In the genomic region with DNA sequence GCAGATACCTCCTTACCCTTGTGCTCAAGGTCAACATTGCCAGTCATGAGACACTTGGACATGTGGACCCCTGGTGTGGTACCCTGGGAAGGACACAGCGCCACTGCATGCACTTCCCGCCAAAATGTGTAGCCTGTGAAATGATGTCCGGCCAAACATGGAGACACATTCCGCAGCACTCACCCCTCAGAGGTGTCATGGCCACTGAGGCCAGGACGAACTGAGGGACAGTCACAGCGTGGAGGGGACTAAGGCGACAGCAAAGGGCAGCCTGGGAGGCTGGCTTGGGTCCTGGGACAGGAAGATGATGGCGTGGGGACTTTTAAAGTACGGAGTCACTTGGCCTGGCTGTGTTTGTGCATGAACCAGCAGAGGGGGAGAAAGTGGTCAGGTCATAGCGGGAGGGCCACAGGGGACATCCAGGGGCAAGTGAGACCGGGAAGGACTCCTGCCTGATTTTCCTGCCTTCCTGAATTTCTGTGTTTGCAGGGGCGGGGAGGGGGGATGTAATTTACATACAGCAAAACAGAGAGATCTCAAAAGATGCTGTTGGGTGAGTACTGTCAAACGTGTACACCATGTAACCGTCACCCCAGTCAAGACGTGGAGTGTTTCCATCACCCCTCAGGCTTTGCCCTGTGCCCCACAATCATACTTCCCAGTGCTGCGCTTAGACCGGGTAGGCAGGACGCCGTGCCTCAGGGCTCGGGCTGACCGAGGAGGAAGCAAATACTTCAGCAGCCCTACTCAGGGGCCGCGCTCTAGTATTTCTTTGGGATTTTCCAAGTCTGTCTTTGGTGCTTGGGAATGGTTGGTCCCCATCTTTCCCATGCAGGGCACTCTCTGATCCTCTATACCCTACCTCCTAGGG, we compare ENCODE assay signal across 1 cellular context.
TF ChIP-seq lines count a peak whose summit lies in the region.

No MANE protein-coding gene starts in this region.

TF ChIP-seq in K562, 482 proteins besides CTCF, POLR2A, EP300 and RAD21:
- TF ChIP-seq, protein P1, sequence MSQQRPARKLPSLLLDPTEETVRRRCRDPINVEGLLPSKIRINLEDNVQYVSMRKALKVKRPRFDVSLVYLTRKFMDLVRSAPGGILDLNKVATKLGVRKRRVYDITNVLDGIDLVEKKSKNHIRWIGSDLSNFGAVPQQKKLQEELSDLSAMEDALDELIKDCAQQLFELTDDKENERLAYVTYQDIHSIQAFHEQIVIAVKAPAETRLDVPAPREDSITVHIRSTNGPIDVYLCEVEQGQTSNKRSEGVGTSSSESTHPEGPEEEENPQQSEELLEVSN (IDR thresholded peaks at IDR 0.05; ENCODE audit: borderline replicate concordance in 1 of 2, extremely low read depth in 1 of 2, insufficient read depth in 1 of 2, insufficient read length in 1 of 2, low read depth in 1 of 2, low read length in 1 of 2, poor library complexity in 1 of 2, severe bottlenecking in 1 of 2) = peak; percentile 80 to 81
- TF ChIP-seq HNRNPUL1 (IDR thresholded peaks at IDR 0.05; ENCODE audit: low read length) = peak; percentile 44; the same call in 1 of the 2 replicates
- peak; percentile 7 for TF ChIP-seq CCNT2 (IDR thresholded peaks at IDR 0.05; ENCODE audit: borderline replicate concordance, extremely low read depth, insufficient read length, low read depth, low read length)
- peak; percentile 84 for TF ChIP-seq SNRNP70 (optimal IDR thresholded peaks at IDR 0.05; ENCODE audit: low read depth, low read length)
- no peak for TF ChIP-seq PCBP2 (IDR thresholded peaks at IDR 0.05; ENCODE audit: low read depth, low read length, poor library complexity, severe bottlenecking)
- TF ChIP-seq SUPT5H (IDR thresholded peaks at IDR 0.05) = peak; percentile 61
- no peak for TF ChIP-seq GATAD2B (IDR thresholded peaks at IDR 0.05; ENCODE audit: borderline replicate concordance)
- no peak for TF ChIP-seq FOXA1 (IDR thresholded peaks at IDR 0.05; ENCODE audit: borderline replicate concordance)
- TF ChIP-seq, protein P2, sequence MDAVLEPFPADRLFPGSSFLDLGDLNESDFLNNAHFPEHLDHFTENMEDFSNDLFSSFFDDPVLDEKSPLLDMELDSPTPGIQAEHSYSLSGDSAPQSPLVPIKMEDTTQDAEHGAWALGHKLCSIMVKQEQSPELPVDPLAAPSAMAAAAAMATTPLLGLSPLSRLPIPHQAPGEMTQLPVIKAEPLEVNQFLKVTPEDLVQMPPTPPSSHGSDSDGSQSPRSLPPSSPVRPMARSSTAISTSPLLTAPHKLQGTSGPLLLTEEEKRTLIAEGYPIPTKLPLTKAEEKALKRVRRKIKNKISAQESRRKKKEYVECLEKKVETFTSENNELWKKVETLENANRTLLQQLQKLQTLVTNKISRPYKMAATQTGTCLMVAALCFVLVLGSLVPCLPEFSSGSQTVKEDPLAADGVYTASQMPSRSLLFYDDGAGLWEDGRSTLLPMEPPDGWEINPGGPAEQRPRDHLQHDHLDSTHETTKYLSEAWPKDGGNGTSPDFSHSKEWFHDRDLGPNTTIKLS (IDR thresholded peaks at IDR 0.05; ENCODE audit: borderline replicate concordance, low read depth) = no peak
- TF ChIP-seq MYNN (IDR thresholded peaks at IDR 0.05) = peak; percentile 24
- no peak for TF ChIP-seq MYNN (CRISPR knock-in tag; IDR thresholded peaks at IDR 0.05)
- TF ChIP-seq, protein P3, sequence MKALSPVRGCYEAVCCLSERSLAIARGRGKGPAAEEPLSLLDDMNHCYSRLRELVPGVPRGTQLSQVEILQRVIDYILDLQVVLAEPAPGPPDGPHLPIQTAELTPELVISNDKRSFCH (CRISPR knock-in tag; IDR thresholded peaks at IDR 0.05) = no peak
- TF ChIP-seq, protein P3 (tag; IDR thresholded peaks at IDR 0.05) = no peak
- no peak for TF ChIP-seq ZNF77 (CRISPR knock-in tag; IDR thresholded peaks at IDR 0.05)
- peak; percentile 66 for TF ChIP-seq POLR2G (IDR thresholded peaks at IDR 0.05; ENCODE audit: low read depth, low read length)
- peak; percentile 31; the same call in 1 of the 2 replicates for TF ChIP-seq POLR2AphosphoS2 (IDR thresholded peaks at IDR 0.05; ENCODE audit: low read length)
- no peak for TF ChIP-seq HDGF (IDR thresholded peaks at IDR 0.05)
- no peak for TF ChIP-seq U2AF1 (optimal IDR thresholded peaks at IDR 0.05; ENCODE audit: low read depth, low read length)
- TF ChIP-seq, protein P4, sequence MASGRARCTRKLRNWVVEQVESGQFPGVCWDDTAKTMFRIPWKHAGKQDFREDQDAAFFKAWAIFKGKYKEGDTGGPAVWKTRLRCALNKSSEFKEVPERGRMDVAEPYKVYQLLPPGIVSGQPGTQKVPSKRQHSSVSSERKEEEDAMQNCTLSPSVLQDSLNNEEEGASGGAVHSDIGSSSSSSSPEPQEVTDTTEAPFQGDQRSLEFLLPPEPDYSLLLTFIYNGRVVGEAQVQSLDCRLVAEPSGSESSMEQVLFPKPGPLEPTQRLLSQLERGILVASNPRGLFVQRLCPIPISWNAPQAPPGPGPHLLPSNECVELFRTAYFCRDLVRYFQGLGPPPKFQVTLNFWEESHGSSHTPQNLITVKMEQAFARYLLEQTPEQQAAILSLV (tag; IDR thresholded peaks at IDR 0.05) = no peak
- no peak for TF ChIP-seq ATF7 (IDR thresholded peaks at IDR 0.05)
- TF ChIP-seq PHB (CRISPR knock-in tag; IDR thresholded peaks at IDR 0.05) = no peak
- peak; percentile 32 for TF ChIP-seq HNRNPLL (IDR thresholded peaks at IDR 0.05; ENCODE audit: low read depth, low read length, poor library complexity, severe bottlenecking)
- peak; percentile 48 for TF ChIP-seq L3MBTL2 (IDR thresholded peaks at IDR 0.05)
- no peak for TF ChIP-seq SMARCE1 (IDR thresholded peaks at IDR 0.05)
- TF ChIP-seq, protein P5, sequence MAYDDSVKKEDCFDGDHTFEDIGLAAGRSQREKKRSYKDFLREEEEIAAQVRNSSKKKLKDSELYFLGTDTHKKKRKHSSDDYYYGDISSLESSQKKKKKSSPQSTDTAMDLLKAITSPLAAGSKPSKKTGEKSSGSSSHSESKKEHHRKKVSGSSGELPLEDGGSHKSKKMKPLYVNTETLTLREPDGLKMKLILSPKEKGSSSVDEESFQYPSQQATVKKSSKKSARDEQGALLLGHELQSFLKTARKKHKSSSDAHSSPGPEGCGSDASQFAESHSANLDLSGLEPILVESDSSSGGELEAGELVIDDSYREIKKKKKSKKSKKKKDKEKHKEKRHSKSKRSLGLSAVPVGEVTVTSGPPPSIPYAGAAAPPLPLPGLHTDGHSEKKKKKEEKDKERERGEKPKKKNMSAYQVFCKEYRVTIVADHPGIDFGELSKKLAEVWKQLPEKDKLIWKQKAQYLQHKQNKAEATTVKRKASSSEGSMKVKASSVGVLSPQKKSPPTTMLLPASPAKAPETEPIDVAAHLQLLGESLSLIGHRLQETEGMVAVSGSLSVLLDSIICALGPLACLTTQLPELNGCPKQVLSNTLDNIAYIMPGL (CRISPR knock-in tag; IDR thresholded peaks at IDR 0.05) = no peak
- no peak for TF ChIP-seq ZNF76 (CRISPR knock-in tag; IDR thresholded peaks at IDR 0.05; ENCODE audit: borderline replicate concordance)
- TF ChIP-seq ZNF324 (CRISPR knock-in tag; IDR thresholded peaks at IDR 0.05) = no peak
- TF ChIP-seq, protein P6, sequence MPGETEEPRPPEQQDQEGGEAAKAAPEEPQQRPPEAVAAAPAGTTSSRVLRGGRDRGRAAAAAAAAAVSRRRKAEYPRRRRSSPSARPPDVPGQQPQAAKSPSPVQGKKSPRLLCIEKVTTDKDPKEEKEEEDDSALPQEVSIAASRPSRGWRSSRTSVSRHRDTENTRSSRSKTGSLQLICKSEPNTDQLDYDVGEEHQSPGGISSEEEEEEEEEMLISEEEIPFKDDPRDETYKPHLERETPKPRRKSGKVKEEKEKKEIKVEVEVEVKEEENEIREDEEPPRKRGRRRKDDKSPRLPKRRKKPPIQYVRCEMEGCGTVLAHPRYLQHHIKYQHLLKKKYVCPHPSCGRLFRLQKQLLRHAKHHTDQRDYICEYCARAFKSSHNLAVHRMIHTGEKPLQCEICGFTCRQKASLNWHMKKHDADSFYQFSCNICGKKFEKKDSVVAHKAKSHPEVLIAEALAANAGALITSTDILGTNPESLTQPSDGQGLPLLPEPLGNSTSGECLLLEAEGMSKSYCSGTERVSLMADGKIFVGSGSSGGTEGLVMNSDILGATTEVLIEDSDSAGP (CRISPR knock-in tag; IDR thresholded peaks at IDR 0.05) = 0 out of 2 replicates have a peak, but pooled peaks have one; percentile 24
- TF ChIP-seq ZNF431 (CRISPR knock-in tag; IDR thresholded peaks at IDR 0.05) = no peak
- TF ChIP-seq, protein P7, sequence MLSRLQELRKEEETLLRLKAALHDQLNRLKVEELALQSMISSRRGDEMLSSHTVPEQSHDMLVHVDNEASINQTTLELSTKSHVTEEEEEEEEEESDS (CRISPR knock-in tag; IDR thresholded peaks at IDR 0.05) = no peak
- TF ChIP-seq KDM4B (IDR thresholded peaks at IDR 0.05; ENCODE audit: borderline replicate concordance in 2 of 2, low read depth in 1 of 2) = no peak
- no peak for TF ChIP-seq ZNF79 (CRISPR knock-in tag; IDR thresholded peaks at IDR 0.05; ENCODE audit: low read depth)
- 0 out of 2 replicates have a peak, but pooled peaks have one; percentile 4 for TF ChIP-seq STAT5A (IDR thresholded peaks at IDR 0.05; ENCODE audit: borderline replicate concordance, low read length)
- 0 out of 2 replicates have a peak, but pooled peaks have one; percentile 11 for TF ChIP-seq ZNF695 (CRISPR knock-in tag; IDR thresholded peaks at IDR 0.05)
- TF ChIP-seq YY1 (IDR thresholded peaks at IDR 0.05; ENCODE audit: borderline replicate concordance in 1 of 3, control insufficient read depth in 1 of 3, extremely low read depth in 1 of 3, insufficient read depth in 3 of 3, insufficient read length in 1 of 3, insufficient replicate concordance in 2 of 3, low read depth in 1 of 3, low read length in 2 of 3) = peak in 1 of 3 experiments; percentile 49
- no peak for TF ChIP-seq TAF7 (tag; IDR thresholded peaks at IDR 0.05)
- no peak for TF ChIP-seq GTF2A2 (tag; IDR thresholded peaks at IDR 0.05)
TF ChIP-seq in K562: peak in this region for 14.
